ENCODE assay signal across 8 cellular contexts in genomic region chr6:149717588-149718458, GRCh38. TPM values are rescaled to one million over a fixed set of nuclear protein-coding genes. Genes with fewer than 3 reads are reported as not detected.
DNase-seq lines count a peak whose midpoint lies in the region; ATAC-seq and TF ChIP-seq lines count a peak whose summit lies in the region.

Gene LATS1 (minus strand): TSS chr6:149718101. CDS start chr6:149702126, 15,975 bp downstream.

- H3K4me1 ChIP-seq in HUES6 (ENCODE audit: control insufficient read depth, insufficient read depth, low read length) = no peaks in the 10 kb centered on the region
- H3K4me1 ChIP-seq in OCI-LY1 (ENCODE audit: insufficient read depth, low read length, severe bottlenecking) = peaks cover 25% of the 10 kb centered on the region

- H2AFZ ChIP-seq in OCI-LY1 (ENCODE audit: low read length) = peak within 1 kb of the TSS; percentile 76; the same call in 1 of the 2 replicates

- H3K27me3 Mint-ChIP-seq in endothelial cell (ENCODE audit: unreplicated experiment) = peaks cover 8% of the 10 kb centered on the region

- H3K27me3 ChIP-seq in HUES6 (ENCODE audit: control insufficient read depth, insufficient read depth, low read length) (no peaks in the 10 kb centered on the region), OCI-LY1 (ENCODE audit: insufficient read depth, low read length) (no peaks in the 10 kb centered on the region)

- no peaks in the 10 kb centered on the region for H3K9me3 Mint-ChIP-seq in endothelial cell (ENCODE audit: unreplicated experiment)

- no peaks in the 10 kb centered on the region; the same call in 1 of the 2 replicates for H3F3A ChIP-seq in OCI-LY1 (ENCODE audit: insufficient read depth, low read length)

- ATAC-seq in GM21447 (IDR thresholded peaks at IDR 0.05; ENCODE audit: unreplicated experiment) = peak; percentile 88

- peak within 1 kb of the TSS; percentile 77 for H3K4me2 ChIP-seq in OCI-LY1 (ENCODE audit: low read length)

- peaks cover 4% of the 10 kb centered on the region; the same call in 1 of the 2 replicates for H3K36me3 ChIP-seq in HUES6 (ENCODE audit: control insufficient read depth, insufficient read depth, low read length)
- H3K36me3 ChIP-seq in OCI-LY1 (ENCODE audit: insufficient read depth, low read length) = no peaks in the 10 kb centered on the region

- H3K27ac ChIP-seq in HUES6 (ENCODE audit: low read depth, low read length) (peak within 1 kb of the TSS; percentile 99), OCI-LY1 (ENCODE audit: low read depth, low read length, poor library complexity, severe bottlenecking) (peak within 1 kb of the TSS; percentile 64)

- peak within 1 kb of the TSS; percentile 97 for H3K4me3 Mint-ChIP-seq in endothelial cell (ENCODE audit: unreplicated experiment)

- H3K36me3 Mint-ChIP-seq in endothelial cell (ENCODE audit: low read depth, unreplicated experiment) = no peaks in the 10 kb centered on the region

- no peaks in the 10 kb centered on the region for H4K20me1 ChIP-seq in OCI-LY1 (ENCODE audit: insufficient read depth, low read length)

- H3K9ac ChIP-seq in HUES6 (ENCODE audit: low read length) = peak within 1 kb of the TSS; percentile 97
- H3K9ac ChIP-seq in OCI-LY1 (ENCODE audit: low read length) = peak within 1 kb of the TSS; percentile 100

- H3K9me2 ChIP-seq in OCI-LY1 (ENCODE audit: low read depth, low read length) = no peaks in the 10 kb centered on the region

- H3K9me3 ChIP-seq in HUES6 (ENCODE audit: control insufficient read depth, insufficient read depth, low read depth, low read length) (no peaks in the 10 kb centered on the region), OCI-LY1 (ENCODE audit: low read length) (no peaks in the 10 kb centered on the region)

- H3K79me2 ChIP-seq in OCI-LY1 (ENCODE audit: insufficient read depth, low read length) = peaks cover 47% of the 10 kb centered on the region

- peaks cover 20% of the 10 kb centered on the region for H3K4me1 Mint-ChIP-seq in endothelial cell (ENCODE audit: unreplicated experiment)

- DNase-seq in D341Med (ENCODE audit: low spot score) = peak; percentile 94
- peak; percentile 93 for DNase-seq in activated CD8-positive, alpha-beta memory T cell treated with anti-CD3 and anti-CD28 coated beads, Interleukin-2, amount 50 U/mL, for 4 hours
- peak; percentile 87 for DNase-seq in endothelial cell (ENCODE audit: low spot score)
- DNase-seq in midbrain (lab: John Stamatoyannopoulos, UW) = peak; percentile 89
- peak; percentile 85 to 86 for DNase-seq in stimulated activated CD8-positive, alpha-beta memory T cell treated with anti-CD3 and anti-CD28 coated beads, Interleukin-2, amount 100 ng/mL, for 1 hour (ENCODE audit: low read depth in 2 of 2)

- TF ChIP-seq CTCF in OCI-LY1 (IDR thresholded peaks at IDR 0.05; ENCODE audit: low read length) = no peak
- TF ChIP-seq CTCF in endothelial cell (IDR thresholded peaks at IDR 0.05; ENCODE audit: unreplicated experiment) = no peak

- H3K27ac Mint-ChIP-seq in endothelial cell (ENCODE audit: unreplicated experiment) = peak within 1 kb of the TSS; percentile 98

- H3K4me3 ChIP-seq in HUES6 (ENCODE audit: low read depth, low read length) = peak within 1 kb of the TSS; percentile 77
- H3K4me3 ChIP-seq in OCI-LY1 (ENCODE audit: low read depth, low read length, poor library complexity, severe bottlenecking) = peak within 1 kb of the TSS; percentile 99

RNA-seq across cellular contexts. Expression of gene LATS1, which starts in this region (rescaled TPM):
- 25.3 TPM for total RNA-seq in endothelial cell (ENCODE audit: unreplicated experiment)

Comparison
In these comparisons a context has a peak if more than half of its experiments do, and no peak if none do; other contexts are left out.
1. Peak in every context shown above with its lines: DNase-seq, ATAC-seq, H3K4me3 ChIP-seq and H3K27ac ChIP-seq.